Comparison of ENCODE assay signal across 24 cellular contexts in genomic region chr13:112254900-112255299, GRCh38.
DNase-seq lines count a peak whose midpoint lies in the region; ATAC-seq and TF ChIP-seq lines count a peak whose summit lies in the region.
"Had no signal": no experiment of that assay in that cellular context is flagged by ENCODE, and none has a peak within 500 bp of the region (broad histone marks: within the 10 kb centered on the region; RNA-seq: fewer than 3 reads in every experiment).

No MANE protein-coding gene starts in this region.

- no peak overlapping the region for H3K9ac ChIP-seq in neural progenitor cell
- H3K9ac ChIP-seq: BLaER1 treated with 17β-estradiol and CSF1 and Interleukin-3, amounts not matched to agents 10 nM and 100 nM had no signal

- TF ChIP-seq CTCF in right atrium auricular region (IDR thresholded peaks at IDR 0.05), result no peak
- TF ChIP-seq CTCF in neural progenitor cell (IDR thresholded peaks at IDR 0.05), result no peak
- no peak for TF ChIP-seq CTCF in testis (IDR thresholded peaks at IDR 0.05)

- WGBS in right cardiac atrium, result 91% methylated on average over 11 of the region's 11 CpGs
- 88 to 94% methylated on average over 11 of the region's 11 CpGs for WGBS in testis, 2 donors

- H4K20me1 ChIP-seq in neural progenitor cell (ENCODE audit: low read depth), result no peaks in the 10 kb centered on the region

- peaks cover 37% of the 10 kb centered on the region for H3K4me1 Mint-ChIP-seq in neural progenitor cell
- H3K4me1 Mint-ChIP-seq: CD14-positive monocyte; CD8-positive, alpha-beta memory T cell had no signal

- ATAC-seq in right cardiac atrium (no peak), GM21526 (IDR thresholded peaks at IDR 0.05; ENCODE audit: low FRiP score, unreplicated experiment) (no peak)
- ATAC-seq: A549 had no signal

- no peak overlapping the region for H2AFZ ChIP-seq in neural progenitor cell (replicated peaks)

- H3K4me1 ChIP-seq in right atrium auricular region (no peaks in the 10 kb centered on the region), right cardiac atrium (ENCODE audit: control insufficient read depth, insufficient read depth, low read length) (no peaks in the 10 kb centered on the region), neural progenitor cell (no peaks in the 10 kb centered on the region), testis (no peaks in the 10 kb centered on the region)
- H3K4me1 ChIP-seq: A549; BE2C; BLaER1 treated with 17β-estradiol and CSF1 and Interleukin-3, amounts not matched to agents 10 nM and 100 nM; HAP-1 had no signal

- no peaks in the 10 kb centered on the region for H3F3A ChIP-seq in neural progenitor cell (ENCODE audit: low read depth)

- H3K4me3 ChIP-seq in right atrium auricular region, result no peak overlapping the region
- H3K4me3 ChIP-seq in right cardiac atrium (ENCODE audit: low read length), result no peak overlapping the region
- no peak overlapping the region for H3K4me3 ChIP-seq in neural progenitor cell
- no peak overlapping the region for H3K4me3 ChIP-seq in testis
- H3K4me3 ChIP-seq: A549; BLaER1 treated with 17β-estradiol and CSF1 and Interleukin-3, amounts not matched to agents 10 nM and 100 nM; HAP-1 had no signal

- H3K79me2 ChIP-seq in neural progenitor cell (ENCODE audit: low read depth), result no peaks in the 10 kb centered on the region

- no peaks in the 10 kb centered on the region for H3K27me3 ChIP-seq in right atrium auricular region
- no peaks in the 10 kb centered on the region for H3K27me3 ChIP-seq in right cardiac atrium (ENCODE audit: control insufficient read depth, insufficient read depth)
- H3K27me3 ChIP-seq in neural progenitor cell, result no peaks in the 10 kb centered on the region
- H3K27me3 ChIP-seq in testis, result no peaks in the 10 kb centered on the region
- H3K27me3 ChIP-seq: BLaER1 treated with 17β-estradiol and CSF1 and Interleukin-3, amounts not matched to agents 10 nM and 100 nM had no signal

- intact Hi-C loops in right cardiac atrium (cut with DNase I), result no loop called here
- intact Hi-C loops in testis (cut with DNase I; ENCODE audit: low total_unique reads), result no loop called here

- H3K36me3 ChIP-seq in right atrium auricular region (no peaks in the 10 kb centered on the region), neural progenitor cell (no peaks in the 10 kb centered on the region), testis (ENCODE audit: low read depth, missing control alignments) (no peaks in the 10 kb centered on the region)
- H3K36me3 ChIP-seq: BE2C; BLaER1 treated with 17β-estradiol and CSF1 and Interleukin-3, amounts not matched to agents 10 nM and 100 nM; HAP-1 had no signal

- peaks cover 13% of the 10 kb centered on the region for H3K27me3 Mint-ChIP-seq in neural progenitor cell (ENCODE audit: insufficient read depth, low read depth)

- peak; percentile 43 for DNase-seq in right atrium auricular region (ENCODE audit: low spot score)
- DNase-seq in right cardiac atrium, result no peak
- DNase-seq in islet precursor cell, result peak; percentile 8
- no peak for DNase-seq in neural progenitor cell (ENCODE audit: low spot score)
- DNase-seq in T1000 (lab: John Stamatoyannopoulos, UW), result no peak
- no peak for DNase-seq in testis
- DNase-seq: 8988T; ACHN; AML-193; BE2C; Calu3; CD4-positive, alpha-beta T cell; CD8-positive, alpha-beta memory T cell; COR-L47; DMS53; DMS79 treated with DMSO at 0.1 percent for 48 hours; GF-D8; GOT3; HFFc6 had no signal

- peak overlapping the region; percentile 38 for H3K27ac Mint-ChIP-seq in neural progenitor cell
- H3K27ac Mint-ChIP-seq: CD14-positive monocyte; CD4-positive, alpha-beta T cell; CD8-positive, alpha-beta memory T cell; HFFc6 had no signal

- no peaks in the 10 kb centered on the region for H3K36me3 Mint-ChIP-seq in neural progenitor cell
- H3K36me3 Mint-ChIP-seq: CD14-positive monocyte; CD8-positive, alpha-beta memory T cell had no signal

- H3K4me2 ChIP-seq in neural progenitor cell, result no peak overlapping the region
- H3K4me2 ChIP-seq: A549; BLaER1 treated with 17β-estradiol and CSF1 and Interleukin-3, amounts not matched to agents 10 nM and 100 nM had no signal

- no peak overlapping the region for H3K4me3 Mint-ChIP-seq in neural progenitor cell
- H3K4me3 Mint-ChIP-seq: CD14-positive monocyte; CD4-positive, alpha-beta T cell; CD8-positive, alpha-beta memory T cell; HFFc6 had no signal

- H3K27ac ChIP-seq in right atrium auricular region (no peak overlapping the region), right cardiac atrium (ENCODE audit: low read length) (no peak overlapping the region), neural progenitor cell (no peak overlapping the region), testis (no peak overlapping the region)
- H3K27ac ChIP-seq: A549; BLaER1 treated with 17β-estradiol and CSF1 and Interleukin-3, amounts not matched to agents 10 nM and 100 nM had no signal

- TF ChIP-seq POLR2A in testis (IDR thresholded peaks at IDR 0.05), result no peak

- H3K9me3 ChIP-seq in right atrium auricular region, result peaks cover 0 to 11% of the 10 kb centered on the region in 2 donors
- no peaks in the 10 kb centered on the region for H3K9me3 ChIP-seq in right cardiac atrium (ENCODE audit: control insufficient read depth, low read length)
- no peaks in the 10 kb centered on the region for H3K9me3 ChIP-seq in neural progenitor cell (ENCODE audit: low read depth)
- H3K9me3 ChIP-seq in testis, result no peaks in the 10 kb centered on the region
- H3K9me3 ChIP-seq: A549; BE2C; BLaER1 treated with 17β-estradiol and CSF1 and Interleukin-3, amounts not matched to agents 10 nM and 100 nM; HAP-1 had no signal

- peaks cover 12% of the 10 kb centered on the region for H3K9me3 Mint-ChIP-seq in neural progenitor cell
- H3K9me3 Mint-ChIP-seq: CD4-positive, alpha-beta T cell; CD8-positive, alpha-beta memory T cell had no signal

Comparison
In these comparisons a context has a peak if more than half of its experiments do, and no peak if none do; other contexts are left out.
1. DNase-seq: peak in right atrium auricular region (single experiment) and islet precursor cell (single experiment); none in right cardiac atrium (0 of 3), neural progenitor cell (single experiment), T1000 (single experiment) and testis (single experiment).